8 cellular contexts compared by ENCODE assay signal in the genomic region with DNA sequence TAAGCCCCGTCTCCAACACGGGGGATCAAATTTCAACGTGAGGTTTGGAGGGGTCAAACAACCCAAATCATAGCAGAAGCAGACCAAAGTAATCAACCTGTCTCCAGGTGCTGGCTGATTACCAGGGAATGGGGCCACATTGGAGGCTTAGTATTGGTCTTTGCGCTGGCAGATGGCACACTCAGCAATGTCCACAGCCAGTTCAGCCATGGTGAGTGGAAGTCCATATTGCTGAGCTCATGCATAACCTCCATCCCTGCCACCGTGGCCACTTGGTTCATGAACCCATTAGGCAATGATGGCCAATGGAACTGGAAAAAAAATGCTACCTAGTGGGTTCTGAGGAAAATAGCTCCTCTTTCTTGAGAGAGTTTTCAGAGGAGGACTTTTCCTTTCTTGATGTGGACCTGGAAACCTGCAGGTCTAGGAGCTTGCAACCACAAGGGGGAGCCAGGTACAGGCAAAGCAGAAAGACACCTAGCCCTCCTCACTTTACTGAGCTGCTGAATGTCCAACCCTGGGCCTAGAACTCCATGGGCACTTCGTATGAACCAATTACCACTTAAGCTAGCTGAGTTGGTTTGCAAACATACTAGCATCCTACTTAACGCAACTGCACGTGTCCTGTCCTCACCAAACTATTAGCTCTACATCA.
DNase-seq lines count a peak whose midpoint lies in the region; ATAC-seq and TF ChIP-seq lines count a peak whose summit lies in the region.

No MANE protein-coding gene starts in this region.

- no peak overlapping the region for H2BK12ac ChIP-seq in neuronal stem cell (ENCODE audit: low read length)

- DNase-seq in AG10803 (ENCODE audit: low read depth): peak; percentile 54
- DNase-seq in RKO (ENCODE audit: low spot score): peak; percentile 29
- DNase-seq in activated naive CD4-positive, alpha-beta T cell treated with Interleukin-2 at 50 U/mL for 16 hours: peak; percentile 64
- peak; percentile 66 for DNase-seq in right atrium auricular region (ENCODE audit: low spot score)
- peak; percentile 43 to 61 for DNase-seq in stimulated activated CD4-positive, alpha-beta T cell treated with anti-CD3 and anti-CD28 coated beads, Interleukin-1b, Interleukin-23, amount 100 ng/mL, for 4 hours (ENCODE audit: low read depth in 2 of 2)
- no peak for DNase-seq in neuronal stem cell (ENCODE audit: low spot score)

- no peak overlapping the region for H4K91ac ChIP-seq in neuronal stem cell (ENCODE audit: low read depth, low read length, poor library complexity)

- H3K4me2 ChIP-seq in neuronal stem cell (ENCODE audit: insufficient read depth, low read length, poor library complexity, severe bottlenecking): no peak overlapping the region

- H2AK5ac ChIP-seq in neuronal stem cell (ENCODE audit: low read depth, low read length): no peak overlapping the region

- ATAC-seq in GM18517 (IDR thresholded peaks at IDR 0.05; ENCODE audit: unreplicated experiment) (peak; percentile 81), HG03103 (IDR thresholded peaks at IDR 0.05; ENCODE audit: low read depth, unreplicated experiment) (peak; percentile 93)

- peak; percentile 68 for TF ChIP-seq CTCF in AG10803 (conservative IDR thresholded peaks at IDR 0.05; ENCODE audit: low read length)
- TF ChIP-seq CTCF in right atrium auricular region (IDR thresholded peaks at IDR 0.05): peak; percentile 26 to 65

- no peak overlapping the region for H2AFZ ChIP-seq in neuronal stem cell (ENCODE audit: low read length)

- H2BK5ac ChIP-seq in neuronal stem cell (ENCODE audit: low read length): no peak overlapping the region

- H3K9me3 ChIP-seq in right atrium auricular region (no peaks in the 10 kb centered on the region), neuronal stem cell (replicated peaks in 1 of 2; ENCODE audit: control insufficient read depth in 2 of 2, insufficient read depth in 1 of 2, low read depth in 1 of 2, low read length in 2 of 2) (no peaks in the 10 kb centered on the region)

- WGBS in neuronal stem cell (ENCODE audit: extremely low coverage in 2 of 2, insufficient read length in 2 of 2, insufficient replicate concordance in 1 of 2), 2 donors: no CpG with 5 or more reads among the region's 8 CpGs

- no peak overlapping the region for H3K18ac ChIP-seq in neuronal stem cell (ENCODE audit: low read length)

- no peak overlapping the region for H2BK15ac ChIP-seq in neuronal stem cell (ENCODE audit: low read length)

- no peak overlapping the region for H2BK120ac ChIP-seq in neuronal stem cell (ENCODE audit: low read depth, low read length)

- H3K4me3 ChIP-seq in AG10803 (ENCODE audit: low read length): no peak overlapping the region
- no peak overlapping the region for H3K4me3 ChIP-seq in right atrium auricular region
- no peak overlapping the region for H3K4me3 ChIP-seq in neuronal stem cell (ENCODE audit: low read length in 2 of 2)

- no peak overlapping the region for H4K8ac ChIP-seq in neuronal stem cell (ENCODE audit: low read depth, low read length)

- no peaks in the 10 kb centered on the region for H3K36me3 ChIP-seq in right atrium auricular region
- H3K36me3 ChIP-seq in neuronal stem cell (replicated peaks in 1 of 2; ENCODE audit: control insufficient read depth in 2 of 2, insufficient read depth in 2 of 2, low read length in 2 of 2): no peaks in the 10 kb centered on the region

- no peak overlapping the region for H3K4ac ChIP-seq in neuronal stem cell (ENCODE audit: low read length)

- H3K4me1 ChIP-seq in right atrium auricular region (no peaks in the 10 kb centered on the region), neuronal stem cell (ENCODE audit: control insufficient read depth in 2 of 2, insufficient read depth in 1 of 2, low read depth in 1 of 2, low read length in 2 of 2) (no peaks in the 10 kb centered on the region)

- H3K27me3 ChIP-seq in right atrium auricular region (no peaks in the 10 kb centered on the region), neuronal stem cell (ENCODE audit: control insufficient read depth in 3 of 3, insufficient read depth in 3 of 3, low read depth in 1 of 3, low read length in 3 of 3) (no peaks in the 10 kb centered on the region)

- H3K27ac ChIP-seq in right atrium auricular region (no peak overlapping the region), neuronal stem cell (replicated peaks; ENCODE audit: low read length) (no peak overlapping the region)

- H3K79me1 ChIP-seq in neuronal stem cell (ENCODE audit: low read depth, low read length): no peaks in the 10 kb centered on the region

- no peak overlapping the region for H3K14ac ChIP-seq in neuronal stem cell (ENCODE audit: low read length)

- no peak overlapping the region for H3K23ac ChIP-seq in neuronal stem cell (ENCODE audit: low read depth, low read length, poor library complexity)

- no peak overlapping the region for H3K9ac ChIP-seq in neuronal stem cell (ENCODE audit: low read depth, low read length, poor library complexity)
